ENCODE assay signal across 29 cellular contexts in genomic region chr2:74822771-74823283, GRCh38. TPM values are rescaled to one million over a fixed set of nuclear protein-coding genes. Genes with fewer than 3 reads are reported as not detected.
DNase-seq lines count a peak whose midpoint lies in the region; ATAC-seq, FAIRE-seq and TF ChIP-seq lines count a peak whose summit lies in the region.
"Had no signal": no experiment of that assay in that cellular context is flagged by ENCODE, and none has a peak within 500 bp of the region (broad histone marks: within the 10 kb centered on the region; RNA-seq: fewer than 3 reads in every experiment).

No MANE protein-coding gene starts in this region.

- H2AFZ ChIP-seq in SK-N-SH (ENCODE audit: low read depth), result no peak overlapping the region

- no peak for TF ChIP-seq CTCF in SK-N-SH (IDR thresholded peaks at IDR 0.05)
- TF ChIP-seq CTCF in thyroid gland (IDR thresholded peaks at IDR 0.05), result no peak

- H3K4me1 ChIP-seq in SK-N-SH (ENCODE audit: control insufficient read depth in 1 of 2, insufficient read depth in 2 of 2, low read depth in 1 of 2, low read length in 1 of 2) (peaks cover 4 to 8% of the 10 kb centered on the region in 2 experiments; a peak in 3 of 4 replicates), thyroid gland (peaks cover 4 to 23% of the 10 kb centered on the region in 2 donors), small intestine (ENCODE audit: control insufficient read depth in 2 of 2, insufficient read depth in 1 of 2, low read depth in 1 of 2, low read length in 1 of 2) (no peaks in the 10 kb centered on the region)
- H3K4me1 ChIP-seq: tibial artery had no signal

- H3K4me3 ChIP-seq in SK-N-SH (ENCODE audit: low read depth in 2 of 2, low read length in 1 of 2) (no peak overlapping the region), thyroid gland (replicated peaks in 1 of 3) (no peak overlapping the region), small intestine (ENCODE audit: low read depth in 1 of 2, low read length in 2 of 2) (no peak overlapping the region)
- H3K4me3 ChIP-seq: left ventricle myocardium inferior, SJCRH30, skin epidermis, tibial artery had no signal

- DNase-seq in SK-N-SH (no peak), NCI-H82 (lab: John Stamatoyannopoulos, UW) (peak; percentile 88), islet precursor cell (peak; percentile 50), thyroid gland (peak; percentile 83 to 86), small intestine (no peak)
- no peak for DNase-seq in activated CD4-positive, alpha-beta memory T cell treated with anti-CD3 and anti-CD28 coated beads, Interleukin-2, amount 10 ng/mL, durations not matched to agents 7 days and 5 days
- DNase-seq: activated CD4-positive, alpha-beta T cell treated with anti-CD3 and anti-CD28 coated beads, Interleukin-2, amount 50 U/mL, for 1 hour; activated CD8-positive, alpha-beta memory T cell treated with anti-CD3 and anti-CD28 coated beads, Interleukin-2, amount 50 U/mL, for 4 hours; activated naive CD8-positive, alpha-beta T cell treated with anti-CD3 and anti-CD28 coated beads for 36 hours; COR-L47; DND-41; effector CD8-positive, alpha-beta T cell; foreskin melanocyte; H7; immature natural killer cell; KG1; left ventricle myocardium inferior; NCI-H1694; NCI-H226; NK-92 treated with Interleukin-12 subunit alpha and Interleukin-12 subunit beta, amount 100 ng/mL, for 24 hours; SJCRH30; stimulated activated naive CD4-positive, alpha-beta T cell; T-helper 17 cell; tibial artery had no signal

- H3K36me3 ChIP-seq in SK-N-SH (replicated peaks in 1 of 2; ENCODE audit: control insufficient read depth in 1 of 2, insufficient read depth in 2 of 2, low read length in 1 of 2) (no peaks in the 10 kb centered on the region), thyroid gland (no peaks in the 10 kb centered on the region), small intestine (ENCODE audit: control insufficient read depth in 2 of 2, insufficient read depth in 2 of 2, low read length in 2 of 2) (no peaks in the 10 kb centered on the region)
- H3K36me3 ChIP-seq: left ventricle myocardium inferior, SJCRH30, tibial artery had no signal

- FAIRE-seq in small intestine (lab: Jason Lieb, UNC), result no peak

- H4K20me1 ChIP-seq in SK-N-SH (ENCODE audit: insufficient read depth), result no peaks in the 10 kb centered on the region

- no peak overlapping the region for H3K9ac ChIP-seq in SK-N-SH

- no peaks in the 10 kb centered on the region for H3K9me2 ChIP-seq in SK-N-SH

- no peak for TF ChIP-seq RAD21 in SK-N-SH (IDR thresholded peaks at IDR 0.05; ENCODE audit: low read length)

- no peaks in the 10 kb centered on the region for H3K36me3 Mint-ChIP-seq in activated CD4-positive, alpha-beta memory T cell treated with anti-CD3 and anti-CD28 coated beads, Interleukin-2, amount 10 ng/mL, durations not matched to agents 7 days and 5 days (ENCODE audit: low read depth)
- H3K36me3 Mint-ChIP-seq: activated naive CD8-positive, alpha-beta T cell treated with anti-CD3 and anti-CD28 coated beads for 36 hours; immature natural killer cell had no signal

- TF ChIP-seq EP300 in SK-N-SH (IDR thresholded peaks at IDR 0.05; ENCODE audit: borderline replicate concordance in 1 of 2, low read depth in 1 of 2, low read length in 1 of 2), result no peak

- peaks cover 6% of the 10 kb centered on the region for H3K27me3 Mint-ChIP-seq in activated CD4-positive, alpha-beta memory T cell treated with anti-CD3 and anti-CD28 coated beads, Interleukin-2, amount 10 ng/mL, durations not matched to agents 7 days and 5 days
- H3K27me3 Mint-ChIP-seq: activated naive CD8-positive, alpha-beta T cell treated with anti-CD3 and anti-CD28 coated beads for 36 hours; B cell had no signal

- H3K4me2 ChIP-seq in SK-N-SH, result no peak overlapping the region

- intact Hi-C loops in thyroid gland (cut with DNase I), result no loop called here

- no peak overlapping the region for H3K27ac Mint-ChIP-seq in activated CD4-positive, alpha-beta memory T cell treated with anti-CD3 and anti-CD28 coated beads, Interleukin-2, amount 10 ng/mL, durations not matched to agents 7 days and 5 days
- H3K27ac Mint-ChIP-seq: activated naive CD8-positive, alpha-beta T cell treated with anti-CD3 and anti-CD28 coated beads for 36 hours; B cell; immature natural killer cell; T-helper 17 cell had no signal

- peaks cover 5% of the 10 kb centered on the region for H3K4me1 Mint-ChIP-seq in activated CD4-positive, alpha-beta memory T cell treated with anti-CD3 and anti-CD28 coated beads, Interleukin-2, amount 10 ng/mL, durations not matched to agents 7 days and 5 days
- H3K4me1 Mint-ChIP-seq: activated naive CD8-positive, alpha-beta T cell treated with anti-CD3 and anti-CD28 coated beads for 36 hours; immature natural killer cell had no signal

- WGBS in SK-N-SH (ENCODE audit: low lambda C conversion rate), result 59% methylated on average over 2 of the region's 2 CpGs
- WGBS in thyroid gland, 2 donors, result 37 to 40% methylated on average over 2 of the region's 2 CpGs
- 62 to 87% (median 70%) methylated on average over 2 of the region's 2 CpGs for WGBS in small intestine, 3 donors

- no peaks in the 10 kb centered on the region for H3K9me3 ChIP-seq in SK-N-SH
- no peaks in the 10 kb centered on the region for H3K9me3 ChIP-seq in thyroid gland
- no peaks in the 10 kb centered on the region for H3K9me3 ChIP-seq in small intestine (ENCODE audit: control insufficient read depth, low read depth)
- H3K9me3 ChIP-seq: left ventricle myocardium inferior, SJCRH30, tibial artery had no signal

- H3K79me2 ChIP-seq in SK-N-SH (ENCODE audit: insufficient read depth), result no peaks in the 10 kb centered on the region

- H3F3A ChIP-seq in SK-N-SH (replicated peaks; ENCODE audit: insufficient read depth), result no peaks in the 10 kb centered on the region

- no peaks in the 10 kb centered on the region for H3K27me3 ChIP-seq in SK-N-SH (ENCODE audit: insufficient read depth)
- no peaks in the 10 kb centered on the region for H3K27me3 ChIP-seq in thyroid gland
- no peaks in the 10 kb centered on the region for H3K27me3 ChIP-seq in small intestine (ENCODE audit: control insufficient read depth in 2 of 2, insufficient read depth in 2 of 2, low read length in 2 of 2)
- H3K27me3 ChIP-seq: SJCRH30, tibial artery had no signal

- CTCF ChIA-PET in SK-N-SH (lab: Yijun Ruan, JAX), result interaction anchor here (0.8 to 5.0 kb wide), 2 partner anchors 13 to 108 kb away, joined by 3 to 26 read pairs; partner anchors contain the start of gene HK2
- CTCF ChIA-PET in activated CD4-positive, alpha-beta memory T cell treated with anti-CD3 and anti-CD28 coated beads, Interleukin-2, amount 10 ng/mL, durations not matched to agents 7 days and 5 days (lab: Charles Lee), result interaction anchor here (2.7 kb wide), 1 partner anchor 14 kb away, joined by 9 read pairs; no protein-coding TSS in a partner anchor

- H3K9me3 Mint-ChIP-seq in activated CD4-positive, alpha-beta memory T cell treated with anti-CD3 and anti-CD28 coated beads, Interleukin-2, amount 10 ng/mL, durations not matched to agents 7 days and 5 days, result no peaks in the 10 kb centered on the region
- H3K9me3 Mint-ChIP-seq: activated naive CD8-positive, alpha-beta T cell treated with anti-CD3 and anti-CD28 coated beads for 36 hours; immature natural killer cell had no signal

- TF ChIP-seq POLR2A in thyroid gland (IDR thresholded peaks at IDR 0.05), result no peak

- H3K4me3 Mint-ChIP-seq in activated CD4-positive, alpha-beta memory T cell treated with anti-CD3 and anti-CD28 coated beads, Interleukin-2, amount 10 ng/mL, durations not matched to agents 7 days and 5 days, result no peak overlapping the region
- H3K4me3 Mint-ChIP-seq: activated naive CD8-positive, alpha-beta T cell treated with anti-CD3 and anti-CD28 coated beads for 36 hours; B cell; immature natural killer cell; T-helper 17 cell had no signal

- POLR2A ChIA-PET in SK-N-SH (lab: Yijun Ruan, JAX), result no interaction called here
- POLR2A ChIA-PET in activated CD4-positive, alpha-beta memory T cell treated with anti-CD3 and anti-CD28 coated beads, Interleukin-2, amount 10 ng/mL, durations not matched to agents 7 days and 5 days (lab: Charles Lee), result no interaction called here

- ATAC-seq in SK-N-SH treated with all-trans-retinoic acid at 6 μM for 48 hours (peak; percentile 59), GM21737 (IDR thresholded peaks at IDR 0.05; ENCODE audit: unreplicated experiment) (no peak)
- ATAC-seq: T-helper 17 cell had no signal

- peak overlapping the region in 1 of 2 experiments; percentile 62; a peak in 2 of 4 replicates for H3K27ac ChIP-seq in SK-N-SH (ENCODE audit: low read depth in 2 of 2, low read length in 1 of 2)
- peak overlapping the region in 2 of 3 donors; percentile 34 to 62 for H3K27ac ChIP-seq in thyroid gland
- no peak overlapping the region for H3K27ac ChIP-seq in small intestine (ENCODE audit: low read depth in 1 of 2, low read length in 1 of 2)
- H3K27ac ChIP-seq: 22Rv1, left ventricle myocardium inferior, SJCRH30, tibial artery had no signal

TF ChIP-seq in SK-N-SH treated with all-trans-retinoic acid at 6 μM for 48 hours, 23 proteins besides CTCF, POLR2A, EP300 and RAD21 (continues in another document):
- TF ChIP-seq ZNF70 (CRISPR knock-in tag; IDR thresholded peaks at IDR 0.05), result no peak
- TF ChIP-seq TOX (CRISPR knock-in tag; IDR thresholded peaks at IDR 0.05; ENCODE audit: borderline replicate concordance), result no peak
- TF ChIP-seq TCF4 (CRISPR knock-in tag; IDR thresholded peaks at IDR 0.05; ENCODE audit: borderline replicate concordance), result no peak
- no peak for TF ChIP-seq OSR1 (CRISPR knock-in tag; IDR thresholded peaks at IDR 0.05)

TF ChIP-seq in SK-N-SH, 30 proteins besides CTCF, POLR2A, EP300 and RAD21 (continues in another document):
- TF ChIP-seq MXI1 (IDR thresholded peaks at IDR 0.05; ENCODE audit: low read depth, low read length) (no peak), CHD2 (IDR thresholded peaks at IDR 0.05; ENCODE audit: low read length, partially characterized antibody) (no peak), GATA2 (CRISPR knock-in tag; IDR thresholded peaks at IDR 0.05) (no peak), USF1 (IDR thresholded peaks at IDR 0.05; ENCODE audit: borderline replicate concordance, low read depth) (no peak)

RNA-seq across cellular contexts. Expression of gene HK2, which starts 11.1 kb away (rescaled TPM):
- polyA plus RNA-seq in SK-N-SH (2012; rRNA removed), result 13.5 and 15.1 TPM in 2 replicates
- 11.1 and 12.9 TPM in 2 replicates for polyA plus RNA-seq in SK-N-SH (2012; cell fraction: cytosol; rRNA removed)
- polyA plus RNA-seq in SK-N-SH (2012; cell fraction: nucleus; rRNA removed), result 11.8 and 13.6 TPM in 2 replicates
- 10 to 100 TPM in 3 of 4 donors, 1 to 10 TPM in 1; 6.7 to 47.8 (median 26.9) TPM for total RNA-seq in thyroid gland
- total RNA-seq in activated CD4-positive, alpha-beta memory T cell treated with anti-CD3 and anti-CD28 coated beads, Interleukin-2, amount 10 ng/mL, durations not matched to agents 7 days and 5 days, result 10 to 100 TPM; 36.8 to 37.8 TPM
- 1 to 10 TPM; 2.2 to 7.3 (median 2.5) TPM for polyA plus RNA-seq in small intestine

Comparison
In these comparisons a context has a peak if more than half of its experiments do, and no peak if none do; other contexts are left out.
1. DNase-seq: peak in NCI-H82 (single experiment), islet precursor cell (single experiment) and thyroid gland (2 of 2); none in SK-N-SH (single experiment), activated CD4-positive, alpha-beta memory T cell treated with anti-CD3 and anti-CD28 coated beads, Interleukin-2, amount 10 ng/mL, durations not matched to agents 7 days and 5 days (single experiment) and small intestine (single experiment).
2. H3K27ac ChIP-seq: peak in thyroid gland (2 of 3); none in small intestine (0 of 2).